In the genomic region with DNA sequence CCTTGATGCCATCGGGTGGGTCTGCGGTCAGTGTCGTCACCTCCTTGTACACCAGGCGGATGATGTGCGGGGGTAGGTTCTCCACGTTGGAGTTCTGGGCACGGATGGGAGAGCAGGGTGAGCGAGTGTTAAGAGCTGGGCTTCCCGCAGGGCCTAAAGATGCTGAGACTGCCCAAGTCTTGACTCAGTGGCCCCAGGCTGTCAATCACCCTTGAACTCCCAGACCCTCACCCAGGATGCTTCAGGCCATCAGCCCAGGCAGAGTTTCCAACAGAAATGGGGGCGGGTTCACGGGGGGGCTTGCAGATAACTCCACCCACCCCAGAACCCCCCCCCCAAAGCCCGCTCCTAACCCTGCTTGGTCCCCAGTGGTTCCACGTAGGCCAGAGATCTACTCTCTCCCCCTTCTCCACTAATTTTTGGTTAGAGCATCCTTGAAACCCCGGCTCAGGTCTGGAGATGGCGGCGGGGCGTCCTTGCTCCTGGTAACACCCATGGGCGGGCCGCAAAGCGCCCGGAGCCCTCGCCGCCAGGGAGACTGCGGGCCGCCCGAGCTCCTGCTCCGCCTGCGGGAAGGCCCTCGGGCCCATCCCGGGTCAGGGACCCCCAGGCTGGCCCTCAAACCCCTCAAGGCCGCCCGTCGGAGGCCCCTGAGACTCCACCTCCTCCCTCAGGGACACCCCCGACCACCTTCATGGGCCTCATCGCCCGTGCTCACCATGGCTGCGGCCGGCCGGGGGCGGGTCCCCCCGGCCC, we compare ENCODE assay signal across 8 cellular contexts. TPM values are rescaled to one million over a fixed set of nuclear protein-coding genes. Genes with fewer than 3 reads are reported as not detected.
DNase-seq lines count a peak whose midpoint lies in the region; ATAC-seq, FAIRE-seq and TF ChIP-seq lines count a peak whose summit lies in the region.

No MANE protein-coding gene starts in this region.

- intact Hi-C loops in Panc1 (cut with micrococcal nuclease; ENCODE audit: unreplicated experiment): no loop called here
- intact Hi-C loops in right lobe of liver (cut with DNase I): loop anchor here in 1 of 2 donors (10.0 kb wide), 1 partner anchor 102 kb away; no protein-coding TSS in a partner anchor

- peak; percentile 28 for ATAC-seq in Panc1
- peak in 1 of 4 donors; percentile 1 for ATAC-seq in right lobe of liver

- peaks cover 32% of the 10 kb centered on the region for H3K36me3 Mint-ChIP-seq in chondrocyte (ENCODE audit: low read depth)

- peaks cover 29% of the 10 kb centered on the region for H3K4me1 Mint-ChIP-seq in chondrocyte (ENCODE audit: low read depth)

- no peak for DNase-seq in GM12864 (ENCODE audit: low read depth)
- peak in 1 of 2 experiments; percentile 48 for DNase-seq in HAP-1 (ENCODE audit: low spot score in 2 of 2)
- DNase-seq in Panc1 (ENCODE audit: low read depth, low spot score): no peak
- DNase-seq in chondrocyte (ENCODE audit: low spot score): no peak
- peak in 2 of 3 donors; percentile 50 to 65 for DNase-seq in right lobe of liver
- DNase-seq in suprapubic skin (ENCODE audit: low spot score in 2 of 2): peak in 1 of 2 donors; percentile 77
- no peak for DNase-seq in GM19239 (ENCODE audit: insufficient read length, low spot score)
- no peak for DNase-seq in D721Med (ENCODE audit: insufficient read length, low spot score)

- H3K4me1 ChIP-seq in HAP-1 (peaks cover 17% of the 10 kb centered on the region), Panc1 (ENCODE audit: control insufficient read depth, insufficient read depth, low read length) (peaks cover 32% of the 10 kb centered on the region), right lobe of liver (peaks cover 0 to 2% (median 0%) of the 10 kb centered on the region in 4 donors), suprapubic skin (peaks cover 15% of the 10 kb centered on the region)

- BruUV-seq in Panc1 (replicated peaks; lab: Mats Ljungman, UMichigan): no TSS peak

- TF ChIP-seq POLR2A in right lobe of liver (IDR thresholded peaks at IDR 0.05): no peak
- no peak for TF ChIP-seq POLR2A in suprapubic skin (IDR thresholded peaks at IDR 0.05)

- H3K27me3 Mint-ChIP-seq in chondrocyte (ENCODE audit: low read depth): no peaks in the 10 kb centered on the region

- H3K9me3 ChIP-seq in HAP-1 (peaks cover 4% of the 10 kb centered on the region; the same call in 1 of the 2 replicates), Panc1 (ENCODE audit: control insufficient read depth, insufficient read depth, low read depth, low read length) (peaks cover 6% of the 10 kb centered on the region; the same call in 1 of the 2 replicates), right lobe of liver (no peaks in the 10 kb centered on the region), suprapubic skin (no peaks in the 10 kb centered on the region)

- H3K4me3 Mint-ChIP-seq in chondrocyte (ENCODE audit: unreplicated experiment): peak overlapping the region; percentile 86

- POLR2A ChIA-PET in Panc1 (lab: Charles Lee): interaction anchor here (0.6 to 0.7 kb wide), 3 partner anchors 61 to 345 kb away, joined by 4 to 9 read pairs (median 8); no protein-coding TSS in a partner anchor

- no peak for TF ChIP-seq CTCF in GM12864 (IDR thresholded peaks at IDR 0.05; ENCODE audit: low read depth, low read length, missing control alignments)
- no peak for TF ChIP-seq CTCF in Panc1 (IDR thresholded peaks at IDR 0.05)
- TF ChIP-seq CTCF in chondrocyte (IDR thresholded peaks at IDR 0.05): no peak
- no peak for TF ChIP-seq CTCF in right lobe of liver (IDR thresholded peaks at IDR 0.05)
- no peak for TF ChIP-seq CTCF in suprapubic skin (IDR thresholded peaks at IDR 0.05)
- TF ChIP-seq CTCF in D721Med (IDR thresholded peaks at IDR 0.05; ENCODE audit: insufficient read depth, missing control alignments): no peak

- CTCF ChIA-PET in Panc1 (lab: Charles Lee): interaction anchor here (0.7 kb wide), 1 partner anchor 119 kb away, joined by 5 read pairs; no protein-coding TSS in a partner anchor

- in situ Hi-C loops in HAP-1 (cut with MboI; ENCODE audit: low sequenced_read_pairs) (no loop called here), Panc1 (cut with HindIII; ENCODE audit: low pct_unique_long_range_greater_than_20kb, low sequenced_read_pairs) (no loop called here)

- H3K27ac ChIP-seq in Panc1 (ENCODE audit: low read length): peak overlapping the region; percentile 100
- H3K27ac ChIP-seq in right lobe of liver: peak overlapping the region; percentile 90 to 95 (median 92)
- H3K27ac ChIP-seq in suprapubic skin: peak overlapping the region; percentile 96

- WGBS in right lobe of liver (ENCODE audit: insufficient coverage, low coverage, low lambda C conversion rate, missing lambda C conversion rate): 0% methylated on average over 1 of the region's 41 CpGs
- WGBS in suprapubic skin: 25% methylated on average over 16 of the region's 41 CpGs

- FAIRE-seq in GM19239 (lab: Jason Lieb, UNC) (no peak), D721Med (lab: Jason Lieb, UNC) (no peak)

- TF ChIP-seq EP300 in suprapubic skin (IDR thresholded peaks at IDR 0.05): no peak

- peaks cover 54% of the 10 kb centered on the region for H3K36me3 ChIP-seq in HAP-1 (replicated peaks)
- peaks cover 28% of the 10 kb centered on the region for H3K36me3 ChIP-seq in Panc1 (ENCODE audit: control insufficient read depth, insufficient read depth, low read length)
- H3K36me3 ChIP-seq in right lobe of liver: peaks cover 0 to 13% (median 3%) of the 10 kb centered on the region in 4 donors
- peaks cover 28% of the 10 kb centered on the region for H3K36me3 ChIP-seq in suprapubic skin

- H3K27ac Mint-ChIP-seq in chondrocyte (ENCODE audit: unreplicated experiment): peak overlapping the region; percentile 76

- H3K4me3 ChIP-seq in GM12864 (ENCODE audit: low read depth, low read length) (peak overlapping the region; percentile 85), HAP-1 (peak overlapping the region; percentile 94), Panc1 (ENCODE audit: low read depth in 2 of 2, low read length in 2 of 2) (peak overlapping the region; percentile 85 to 88), right lobe of liver (peak overlapping the region; percentile 71 to 88 (median 83)), suprapubic skin (peak overlapping the region; percentile 97)

- peaks cover 9% of the 10 kb centered on the region for H3K9me3 Mint-ChIP-seq in chondrocyte (ENCODE audit: low read depth)

- no peaks in the 10 kb centered on the region for H3K27me3 ChIP-seq in HAP-1 (ENCODE audit: low read depth)
- H3K27me3 ChIP-seq in Panc1 (ENCODE audit: control insufficient read depth, insufficient read depth, low read length): no peaks in the 10 kb centered on the region
- H3K27me3 ChIP-seq in right lobe of liver: no peaks in the 10 kb centered on the region
- no peaks in the 10 kb centered on the region for H3K27me3 ChIP-seq in suprapubic skin

RNA-seq across cellular contexts. Expression of gene UBE2S, which starts 0.5 kb away (rescaled TPM):
- 635 TPM for total RNA-seq in Panc1 (2021; ENCODE audit: unreplicated experiment)
- 684 TPM for polyA plus RNA-seq in Panc1 (2012; ENCODE audit: insufficient read length)
- 60.0 to 79.7 TPM (median 78.6 TPM) in 3 replicates for total RNA-seq in chondrocyte
- total RNA-seq in right lobe of liver: 10 to 100 TPM in 3 of 6 experiments, 1 to 10 TPM in 3; 4.3 to 16.4 (median 9.1) TPM
- 10 to 100 TPM in 2 of 4 donors, 1 to 10 TPM in 2; 7.4 to 17.0 (median 12.2) TPM for total RNA-seq in suprapubic skin

RNA-seq across cellular contexts. Expression of gene RPL28, which starts 21.3 kb away (rescaled TPM):
- 2,154 TPM for total RNA-seq in Panc1 (2021; ENCODE audit: unreplicated experiment)
- polyA plus RNA-seq in Panc1 (2012; ENCODE audit: insufficient read length): 3,316 TPM
- 1,343 to 1,376 TPM (median 1,346 TPM) in 3 replicates for total RNA-seq in chondrocyte
- 100 to 1,000 TPM; 305 to 530 (median 455) TPM for total RNA-seq in right lobe of liver
- 100 to 1,000 TPM; 605 to 767 (median 714) TPM for total RNA-seq in suprapubic skin

RNA-seq across cellular contexts. Expression of gene TMEM238, which starts 23.0 kb away (rescaled TPM):
- total RNA-seq in Panc1 (2021; ENCODE audit: unreplicated experiment) (7.4 TPM), chondrocyte (0.59 to 1.0 TPM (median 0.85 TPM) in 3 replicates), right lobe of liver (10 to 100 TPM; 10.8 to 19.7 (median 14.8) TPM), suprapubic skin (10 to 100 TPM in 3 of 4 donors, 1 to 10 TPM in 1; 6.3 to 37.1 (median 29.3) TPM)
- 25.3 TPM for polyA plus RNA-seq in Panc1 (2012; ENCODE audit: insufficient read length)

RNA-seq across cellular contexts. Expression of gene TMEM190, which starts 30.4 kb away (rescaled TPM):
- total RNA-seq in Panc1 (2021; ENCODE audit: unreplicated experiment): 0.74 TPM
- polyA plus RNA-seq in Panc1 (2012; ENCODE audit: insufficient read length): not detected
- total RNA-seq in chondrocyte: 0.52 to 1.0 TPM in 2 of 3 replicates, not detected in the other
- total RNA-seq in right lobe of liver: not detected
- not detected for total RNA-seq in suprapubic skin

RNA-seq across cellular contexts. Expression of gene SHISA7, which starts 36.1 kb away (rescaled TPM):
- total RNA-seq in Panc1 (2021; ENCODE audit: unreplicated experiment) (0.03 TPM), chondrocyte (not detected in 3 replicates), right lobe of liver (under 1 TPM in 1 of 6 experiments, not detected in 5; 0.04 TPM), suprapubic skin (under 1 TPM in 2 of 4 donors, not detected in 2; 0.08 to 0.26 TPM)
- 0.21 TPM for polyA plus RNA-seq in Panc1 (2012; ENCODE audit: insufficient read length)

Comparison
In these comparisons a context has a peak if more than half of its experiments do, and no peak if none do; other contexts are left out.
1. DNase-seq: peak in right lobe of liver (2 of 3); none in GM12864 (single experiment), Panc1 (single experiment), chondrocyte (single experiment), GM19239 (single experiment) and D721Med (single experiment).
2. Peak in every context shown above with its lines, with median percentiles within 50 percentile points of each other: H3K4me3 ChIP-seq and H3K27ac ChIP-seq.